ENCODE assay signal across 7 cellular contexts in genomic region chr13:30341815-30342570, GRCh38. TPM values are rescaled to one million over a fixed set of nuclear protein-coding genes. Genes with fewer than 3 reads are reported as not detected.
DNase-seq lines count a peak whose midpoint lies in the region; ATAC-seq, FAIRE-seq and TF ChIP-seq lines count a peak whose summit lies in the region.

No MANE protein-coding gene starts in this region.

- H3K27me3 ChIP-seq in Karpas-422 (ENCODE audit: low read length) (no peaks in the 10 kb centered on the region), bronchial epithelial cell (ENCODE audit: control insufficient read depth, insufficient read depth, low read length) (no peaks in the 10 kb centered on the region), tibial artery (no peaks in the 10 kb centered on the region)

- no peak overlapping the region for H2AFZ ChIP-seq in Karpas-422 (ENCODE audit: low read length)

- no peak overlapping the region for H3K9ac ChIP-seq in Karpas-422 (ENCODE audit: low read length)

- ATAC-seq in left lobe of liver, result peak; percentile 92
- ATAC-seq in GM18519 (IDR thresholded peaks at IDR 0.05; ENCODE audit: low FRiP score, unreplicated experiment), result no peak

- intact Hi-C loops in tibial artery (cut with DNase I; ENCODE audit: low total_unique reads), result no loop called here

- H3K36me3 ChIP-seq in Karpas-422 (ENCODE audit: insufficient read depth, low read length), result peaks cover 6% of the 10 kb centered on the region
- H3K36me3 ChIP-seq in bronchial epithelial cell (ENCODE audit: control insufficient read depth, insufficient read depth, low read length), result no peaks in the 10 kb centered on the region
- no peaks in the 10 kb centered on the region for H3K36me3 ChIP-seq in tibial artery

- H3K27ac ChIP-seq in Karpas-422 (ENCODE audit: low read length) (peak overlapping the region; percentile 38; the same call in 1 of the 2 replicates), tibial artery (peak overlapping the region; percentile 68 to 82)

- no peak for TF ChIP-seq CTCF in bronchial epithelial cell (IDR thresholded peaks at IDR 0.05; ENCODE audit: insufficient read depth, low read length, severe bottlenecking)
- TF ChIP-seq CTCF in tibial artery (IDR thresholded peaks at IDR 0.05), result no peak

- no peak for FAIRE-seq in bronchial epithelial cell (lab: Jason Lieb, UNC)

- H3K4me2 ChIP-seq in Karpas-422 (ENCODE audit: low read depth, low read length, poor library complexity, severe bottlenecking), result no peak overlapping the region

- H3K9me3 ChIP-seq in Karpas-422 (ENCODE audit: low read length), result no peaks in the 10 kb centered on the region
- H3K9me3 ChIP-seq in tibial artery, result no peaks in the 10 kb centered on the region

- no peaks in the 10 kb centered on the region for H3K79me2 ChIP-seq in Karpas-422 (ENCODE audit: low read length)

- H3K9me2 ChIP-seq in Karpas-422 (replicated peaks; ENCODE audit: insufficient read depth, low read length), result no peaks in the 10 kb centered on the region

- H3K4me3 ChIP-seq in Karpas-422 (ENCODE audit: low read length) (no peak overlapping the region), bronchial epithelial cell (ENCODE audit: low read depth, low read length) (no peak overlapping the region), tibial artery (no peak overlapping the region)

- H3K4me1 ChIP-seq in Karpas-422 (ENCODE audit: low read length) (peaks cover 57% of the 10 kb centered on the region), tibial artery (peaks cover 0 to 45% (median 36%) of the 10 kb centered on the region in 4 donors)

- no peak for DNase-seq in Karpas-422
- peak; percentile 94 for DNase-seq in bronchial epithelial cell (ENCODE audit: low read depth)
- peak; percentile 94 for DNase-seq in left lobe of liver (ENCODE audit: low spot score)
- DNase-seq in tibial artery, result peak; percentile 91 to 93
- DNase-seq in NCI-H774 (lab: John Stamatoyannopoulos, UW), result no peak
- DNase-seq in activated CD8-positive, alpha-beta memory T cell treated with anti-CD3 and anti-CD28 coated beads for 24 hours, result no peak

- H4K20me1 ChIP-seq in Karpas-422 (ENCODE audit: insufficient read depth, low read depth, low read length), result no peaks in the 10 kb centered on the region

RNA-seq across cellular contexts. Expression of gene KATNAL1, which starts 34.6 kb away (rescaled TPM):
- total RNA-seq in Karpas-422 (2014; rRNA removed; shearing (Covaris generic); ENCODE audit: low replicate concordance), result 13.4 and 35.6 TPM in 2 replicates
- 5.5 and 5.6 TPM in 2 replicates for total RNA-seq in bronchial epithelial cell
- 7.7 TPM for total RNA-seq in left lobe of liver

Comparison
In these comparisons a context has a peak if more than half of its experiments do, and no peak if none do; other contexts are left out.
1. DNase-seq: peak in bronchial epithelial cell (single experiment), left lobe of liver (single experiment) and tibial artery (2 of 2); none in Karpas-422 (single experiment), NCI-H774 (single experiment) and activated CD8-positive, alpha-beta memory T cell treated with anti-CD3 and anti-CD28 coated beads for 24 hours (single experiment).